ENCODE assay signal across 25 cellular contexts in genomic region chrX:134146493-134146892, GRCh38.
"Had no signal": no experiment of that assay in that cellular context is flagged by ENCODE, and none has a peak within 500 bp of the region (broad histone marks: within the 10 kb centered on the region; RNA-seq: fewer than 3 reads in every experiment).

No MANE protein-coding gene starts in this region.

- H3K4me3 ChIP-seq: left lung, lower lobe of right lung, ovary, sigmoid colon, spleen, tibial nerve, uterus had no signal

- H3K9me3 Mint-ChIP-seq: immature natural killer cell; naive B cell; natural killer cell; stimulated activated memory B cell treated with anti-CD40 and anti-IgM and Interleukin-4, amounts not matched to agents 10 μg/mL and 1 μg/mL and 100 μg/mL, for 72 hours; stimulated activated naive CD8-positive, alpha-beta T cell treated with anti-CD3 and anti-CD28 coated beads, Interleukin-15, amount 100 ng/mL, for 72 hours; type B pancreatic cell had no signal

- H3K27me3 ChIP-seq: left lung, ovary, sigmoid colon, spleen, uterus had no signal

- H3K27ac ChIP-seq: left lung, lower lobe of right lung, ovary, sigmoid colon, spleen, tibial nerve, uterus had no signal

- H3K27ac Mint-ChIP-seq: immature natural killer cell; mesothelial cell of epicardium; naive B cell; natural killer cell; progenitor cell of endocrine pancreas; stimulated activated memory B cell treated with anti-CD40 and anti-IgM and Interleukin-4, amounts not matched to agents 10 μg/mL and 1 μg/mL and 100 μg/mL, for 72 hours; stimulated activated naive CD8-positive, alpha-beta T cell treated with anti-CD3 and anti-CD28 coated beads, Interleukin-15, amount 100 ng/mL, for 72 hours; type B pancreatic cell had no signal

- H3K4me3 Mint-ChIP-seq: immature natural killer cell; mesothelial cell of epicardium; naive B cell; natural killer cell; stimulated activated memory B cell treated with anti-CD40 and anti-IgM and Interleukin-4, amounts not matched to agents 10 μg/mL and 1 μg/mL and 100 μg/mL, for 72 hours; stimulated activated naive CD8-positive, alpha-beta T cell treated with anti-CD3 and anti-CD28 coated beads, Interleukin-15, amount 100 ng/mL, for 72 hours; type B pancreatic cell had no signal

- H3K36me3 ChIP-seq: left lung, lower lobe of right lung, ovary, sigmoid colon, spleen, tibial nerve, uterus had no signal

- DNase-seq: hippocampal formation; immature natural killer cell; kidney; left colon; left lung; lower lobe of right lung; mammary epithelial cell; mesenchymal stem cell; naive B cell; natural killer cell; ovary; right cardiac atrium; sigmoid colon; small intestine; spleen; stimulated activated CD4-positive, alpha-beta T cell treated with anti-CD3 and anti-CD28 coated beads, Interleukin-4, amount 100 ng/mL, for 24 hours; stimulated activated naive CD4-positive, alpha-beta T cell treated with Interleukin-2 at 50 U/mL for 16 hours; stimulated activated naive CD8-positive, alpha-beta T cell treated with anti-CD3 and anti-CD28 coated beads, Interleukin-15, amount 100 ng/mL, for 72 hours; substantia nigra; uterus had no signal

- ATAC-seq: left colon; left lung; lower lobe of right lung; right cardiac atrium; stimulated activated memory B cell treated with anti-CD40 and anti-IgM and Interleukin-4, amounts not matched to agents 10 μg/mL and 1 μg/mL and 100 μg/mL, for 72 hours; stimulated activated naive CD8-positive, alpha-beta T cell treated with anti-CD3 and anti-CD28 coated beads, Interleukin-15, amount 100 ng/mL, for 72 hours had no signal

- H3K4me1 Mint-ChIP-seq: mesothelial cell of epicardium; naive B cell; stimulated activated memory B cell treated with anti-CD40 and anti-IgM and Interleukin-4, amounts not matched to agents 10 μg/mL and 1 μg/mL and 100 μg/mL, for 72 hours had no signal

- H3K9me3 ChIP-seq: left lung, lower lobe of right lung, ovary, sigmoid colon, spleen, tibial nerve, uterus had no signal

- H3K4me1 ChIP-seq: left lung, lower lobe of right lung, sigmoid colon, spleen, uterus had no signal

- H3K36me3 Mint-ChIP-seq: immature natural killer cell; mesothelial cell of epicardium; naive B cell; natural killer cell; stimulated activated memory B cell treated with anti-CD40 and anti-IgM and Interleukin-4, amounts not matched to agents 10 μg/mL and 1 μg/mL and 100 μg/mL, for 72 hours; type B pancreatic cell had no signal

- H3K27me3 Mint-ChIP-seq: naive B cell; progenitor cell of endocrine pancreas; stimulated activated memory B cell treated with anti-CD40 and anti-IgM and Interleukin-4, amounts not matched to agents 10 μg/mL and 1 μg/mL and 100 μg/mL, for 72 hours; stimulated activated naive CD8-positive, alpha-beta T cell treated with anti-CD3 and anti-CD28 coated beads, Interleukin-15, amount 100 ng/mL, for 72 hours; type B pancreatic cell had no signal
